Comparison of ENCODE assay signal across 1 cellular context in genomic region chr12:74537707-74538385, GRCh38.
A peak's percentile ranks its signal among the peaks of the same experiment; 100 is the strongest.
TF ChIP-seq lines count a peak whose summit lies in the region.

Gene ATXN7L3B (plus strand): TSS chr12:74537835. CDS start chr12:74538113, 278 bp downstream.

TF ChIP-seq in WTC11, 78 proteins besides CTCF, POLR2A, EP300 and RAD21 (continued from another document):
- TF ChIP-seq ARID4B (CRISPR knock-in tag; IDR thresholded peaks at IDR 0.05; ENCODE audit: borderline replicate concordance): peak; percentile 56; the same call in 1 of the 2 replicates
- 0 out of 2 replicates have a peak, but pooled peaks have one; percentile 48 for TF ChIP-seq JUN (CRISPR knock-in tag; IDR thresholded peaks at IDR 0.05)
- no peak for TF ChIP-seq ATF1 (CRISPR knock-in tag; IDR thresholded peaks at IDR 0.05)
- TF ChIP-seq OVOL2 (CRISPR knock-in tag; IDR thresholded peaks at IDR 0.05; ENCODE audit: borderline replicate concordance): no peak
- no peak for TF ChIP-seq ZNF532 (CRISPR knock-in tag; IDR thresholded peaks at IDR 0.05; ENCODE audit: borderline replicate concordance)
- TF ChIP-seq TEAD1 (CRISPR knock-in tag; IDR thresholded peaks at IDR 0.05): peak; percentile 46; the same call in 1 of the 2 replicates
- 0 out of 2 replicates have a peak, but pooled peaks have one; percentile 19 for TF ChIP-seq FOXP4 (CRISPR knock-in tag; IDR thresholded peaks at IDR 0.05)
- TF ChIP-seq ZBTB21 (CRISPR knock-in tag; IDR thresholded peaks at IDR 0.05; ENCODE audit: borderline replicate concordance): no peak
- TF ChIP-seq ELF4 (CRISPR knock-in tag; IDR thresholded peaks at IDR 0.05; ENCODE audit: low read depth): no peak
- no peak for TF ChIP-seq MLX (CRISPR knock-in tag; IDR thresholded peaks at IDR 0.05)
- no peak for TF ChIP-seq E2F4 (CRISPR knock-in tag; IDR thresholded peaks at IDR 0.05; ENCODE audit: borderline replicate concordance, low read depth)
- TF ChIP-seq NR1H2 (CRISPR knock-in tag; IDR thresholded peaks at IDR 0.05): 0 out of 2 replicates have a peak, but pooled peaks have one; percentile 18
- no peak for TF ChIP-seq ZNF232 (CRISPR knock-in tag; IDR thresholded peaks at IDR 0.05)
